In the genomic region with DNA sequence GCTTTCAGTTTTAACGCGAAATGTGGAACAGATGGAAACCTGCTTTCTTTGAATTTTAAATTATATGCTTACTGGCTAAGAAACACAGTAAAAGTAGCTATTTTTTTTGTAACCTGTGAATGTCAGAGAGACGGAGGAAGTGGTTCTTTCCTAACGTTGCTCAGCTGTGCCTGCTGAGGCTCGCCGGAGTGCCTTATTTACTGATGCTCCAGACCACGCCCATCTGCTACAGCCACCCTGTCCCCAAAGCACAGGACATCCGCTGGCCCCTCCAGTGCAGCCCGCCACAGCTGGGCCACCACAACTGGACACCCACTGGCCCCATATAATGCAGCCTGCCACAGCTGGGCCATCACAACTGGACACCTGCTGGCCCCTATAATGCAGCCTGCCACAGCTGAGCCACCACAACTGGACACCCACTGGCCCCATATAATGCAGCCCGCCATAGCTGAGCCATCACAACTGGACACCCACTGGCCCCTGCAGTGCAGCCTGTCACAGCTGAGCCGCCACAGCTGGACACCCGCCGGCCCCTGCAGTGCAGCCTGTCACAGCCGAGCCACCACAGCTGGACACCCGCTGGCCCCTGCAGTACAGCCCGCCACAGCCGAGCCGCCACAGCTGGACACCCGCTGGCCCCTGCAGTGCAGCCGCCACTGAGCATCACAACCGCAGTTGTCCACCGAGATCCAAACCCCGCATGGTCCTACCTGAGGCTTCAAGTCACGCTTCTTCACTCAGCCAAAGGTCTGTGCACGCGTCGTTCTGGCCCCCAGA, we compare ENCODE assay signal across 1 cellular context.
A peak's percentile ranks its signal among the peaks of the same experiment; 100 is the strongest.
TF ChIP-seq lines count a peak whose summit lies in the region.

No MANE protein-coding gene starts in this region.

TF ChIP-seq in Ishikawa, 13 proteins besides CTCF, POLR2A, EP300 and RAD21 (continued from another document):
- TF ChIP-seq, protein P1, sequence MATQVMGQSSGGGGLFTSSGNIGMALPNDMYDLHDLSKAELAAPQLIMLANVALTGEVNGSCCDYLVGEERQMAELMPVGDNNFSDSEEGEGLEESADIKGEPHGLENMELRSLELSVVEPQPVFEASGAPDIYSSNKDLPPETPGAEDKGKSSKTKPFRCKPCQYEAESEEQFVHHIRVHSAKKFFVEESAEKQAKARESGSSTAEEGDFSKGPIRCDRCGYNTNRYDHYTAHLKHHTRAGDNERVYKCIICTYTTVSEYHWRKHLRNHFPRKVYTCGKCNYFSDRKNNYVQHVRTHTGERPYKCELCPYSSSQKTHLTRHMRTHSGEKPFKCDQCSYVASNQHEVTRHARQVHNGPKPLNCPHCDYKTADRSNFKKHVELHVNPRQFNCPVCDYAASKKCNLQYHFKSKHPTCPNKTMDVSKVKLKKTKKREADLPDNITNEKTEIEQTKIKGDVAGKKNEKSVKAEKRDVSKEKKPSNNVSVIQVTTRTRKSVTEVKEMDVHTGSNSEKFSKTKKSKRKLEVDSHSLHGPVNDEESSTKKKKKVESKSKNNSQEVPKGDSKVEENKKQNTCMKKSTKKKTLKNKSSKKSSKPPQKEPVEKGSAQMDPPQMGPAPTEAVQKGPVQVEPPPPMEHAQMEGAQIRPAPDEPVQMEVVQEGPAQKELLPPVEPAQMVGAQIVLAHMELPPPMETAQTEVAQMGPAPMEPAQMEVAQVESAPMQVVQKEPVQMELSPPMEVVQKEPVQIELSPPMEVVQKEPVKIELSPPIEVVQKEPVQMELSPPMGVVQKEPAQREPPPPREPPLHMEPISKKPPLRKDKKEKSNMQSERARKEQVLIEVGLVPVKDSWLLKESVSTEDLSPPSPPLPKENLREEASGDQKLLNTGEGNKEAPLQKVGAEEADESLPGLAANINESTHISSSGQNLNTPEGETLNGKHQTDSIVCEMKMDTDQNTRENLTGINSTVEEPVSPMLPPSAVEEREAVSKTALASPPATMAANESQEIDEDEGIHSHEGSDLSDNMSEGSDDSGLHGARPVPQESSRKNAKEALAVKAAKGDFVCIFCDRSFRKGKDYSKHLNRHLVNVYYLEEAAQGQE (IDR thresholded peaks at IDR 0.05; ENCODE audit: low read depth) = no peak
- TF ChIP-seq EGR1 (IDR thresholded peaks at IDR 0.05) = no peak
- TF ChIP-seq TEAD4 (IDR thresholded peaks at IDR 0.05) = peak; percentile 97
- TF ChIP-seq ZBTB7A (IDR thresholded peaks at IDR 0.05; ENCODE audit: low read depth) = no peak
TF ChIP-seq in Ishikawa: peak in this region for 7.
